In genomic region chr10:125531470-125531869, GRCh38 we compare ENCODE assay signal across 19 cellular contexts.
A peak's percentile ranks its signal among the peaks of the same experiment; 100 is the strongest.
DNase-seq lines count a peak whose midpoint lies in the region; TF ChIP-seq lines count a peak whose summit lies in the region.
"Had no signal": no experiment of that assay in that cellular context is flagged by ENCODE, and none has a peak within 500 bp of the region (broad histone marks: within the 10 kb centered on the region; RNA-seq: fewer than 3 reads in every experiment).

No MANE protein-coding gene starts in this region.

- no peak for TF ChIP-seq CTCF in spleen (IDR thresholded peaks at IDR 0.05 in 8 of 11, conservative IDR thresholded peaks at IDR 0.05 in 3 of 11)

- DNase-seq in Ammon's horn (ENCODE audit: low spot score): peak; percentile 43
- peak; percentile 41 for DNase-seq in NCI-H1092 (lab: John Stamatoyannopoulos, UW)
- DNase-seq in NCI-H524 (lab: John Stamatoyannopoulos, UW): peak; percentile 67 to 85
- peak; percentile 29 for DNase-seq in inferior parietal cortex (ENCODE audit: extremely low spot score)
- no peak for DNase-seq in stimulated activated CD4-positive, alpha-beta T cell treated with anti-CD3 and anti-CD28 coated beads, Interleukin-2, amount 100 ng/mL, for 48 hours
- no peak for DNase-seq in spleen
- no peak for DNase-seq in KG1 (lab: John Stamatoyannopoulos, UW)
- DNase-seq in SKM-1 treated with dmso at 0.1 percent for 144 hours (lab: John Stamatoyannopoulos, UW; ENCODE audit: unreplicated experiment): no peak
- DNase-seq: activated gamma-delta T cell, lower lobe of right lung, naive B cell, NCI-H345, SJCRH30, stomach, T1000 had no signal

- intact Hi-C loops in spleen (cut with DNase I; ENCODE audit: low total_unique reads): no loop called here

- no peak overlapping the region for H3K27ac ChIP-seq in spleen
- H3K27ac ChIP-seq: A549, C4-2B, lower lobe of right lung, SJCRH30, stomach had no signal

- no peak overlapping the region for H3K4me3 ChIP-seq in spleen
- H3K4me3 ChIP-seq: A549, GM12878, HAP-1, lower lobe of right lung, SJCRH30, stomach had no signal

- H3K9me3 ChIP-seq in spleen: no peaks in the 10 kb centered on the region
- H3K9me3 ChIP-seq: A549, HAP-1, lower lobe of right lung, SJCRH30, stomach had no signal

- no peak for TF ChIP-seq POLR2A in spleen (IDR thresholded peaks at IDR 0.05)

- no peaks in the 10 kb centered on the region for H3K36me3 ChIP-seq in spleen
- H3K36me3 ChIP-seq: HAP-1, lower lobe of right lung, SJCRH30, stomach had no signal

- H3K4me1 ChIP-seq in spleen: no peaks in the 10 kb centered on the region
- H3K4me1 ChIP-seq: A549, HAP-1, lower lobe of right lung, SJCRH30, stomach had no signal

- 72 to 80% (median 75%) methylated on average over 12 of the region's 12 CpGs for WGBS in spleen, 5 donors

- peaks cover 0 to 28% (median 0%) of the 10 kb centered on the region in 7 donors for H3K27me3 ChIP-seq in spleen (replicated peaks in 1 of 7)
- H3K27me3 ChIP-seq: SJCRH30, stomach had no signal

Comparison
In these comparisons a context has a peak if more than half of its experiments do, and no peak if none do; other contexts are left out.
1. DNase-seq: peak in Ammon's horn (single experiment), NCI-H1092 (single experiment), NCI-H524 (2 of 2) and inferior parietal cortex (single experiment); none in stimulated activated CD4-positive, alpha-beta T cell treated with anti-CD3 and anti-CD28 coated beads, Interleukin-2, amount 100 ng/mL, for 48 hours (0 of 2), spleen (single experiment), KG1 (single experiment) and SKM-1 treated with dmso at 0.1 percent for 144 hours (single experiment).